8 cellular contexts compared by ENCODE assay signal in the genomic region with DNA sequence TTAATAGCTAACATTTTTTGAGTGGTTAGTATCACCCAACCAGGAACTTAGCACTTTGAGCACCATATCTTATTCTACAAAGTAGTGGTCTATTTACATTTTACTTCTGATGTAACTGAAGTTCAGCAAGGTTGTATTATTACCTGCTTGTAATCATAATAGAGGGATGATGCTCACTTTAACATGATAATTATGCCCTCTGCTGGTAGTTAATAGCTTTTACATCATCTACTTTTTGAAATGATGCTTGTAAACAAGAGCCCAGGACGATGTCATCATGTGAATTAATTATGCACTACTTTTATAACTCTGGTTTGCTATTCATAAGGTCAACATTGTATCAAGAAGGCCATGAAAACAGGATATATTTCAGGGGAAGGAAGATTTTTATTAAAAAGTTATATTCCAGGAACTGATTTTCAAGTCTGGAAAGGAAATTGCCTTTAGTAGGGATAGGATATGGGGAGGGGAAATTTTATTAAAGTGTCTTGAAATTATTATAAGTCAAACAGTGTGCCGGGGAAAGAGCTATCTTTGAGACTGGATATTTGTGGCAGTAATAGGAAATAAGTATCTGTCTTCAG.
DNase-seq lines count a peak whose midpoint lies in the region; ATAC-seq and TF ChIP-seq lines count a peak whose summit lies in the region.

No MANE protein-coding gene starts in this region.

- no peak overlapping the region for H3K27ac Mint-ChIP-seq in CD8-positive, alpha-beta T cell

- no peaks in the 10 kb centered on the region for H3K79me2 ChIP-seq in mammary epithelial cell (ENCODE audit: insufficient read depth, low read length)

- no peak overlapping the region for H2AFZ ChIP-seq in mammary epithelial cell (ENCODE audit: low read depth, low read length)

- POLR2A ChIA-PET in CD8-positive, alpha-beta T cell (lab: Charles Lee), result no interaction called here

- intact Hi-C loops in CD8-positive, alpha-beta T cell (cut with DNase I, micrococcal nuclease), result loop anchor here (2.0 to 5.0 kb wide), 5 partner anchors 31 to 1063 kb away; no protein-coding TSS in a partner anchor
- intact Hi-C loops in mammary epithelial cell (cut with micrococcal nuclease), result loop anchor here (1.0 to 2.0 kb wide), 5 partner anchors 32 to 655 kb away; no protein-coding TSS in a partner anchor

- H3K27me3 ChIP-seq in CD8-positive, alpha-beta T cell (ENCODE audit: insufficient read depth, low read length), result no peaks in the 10 kb centered on the region
- no peaks in the 10 kb centered on the region for H3K27me3 ChIP-seq in mammary epithelial cell (ENCODE audit: insufficient read depth, low read length)

- H3K9ac ChIP-seq in mammary epithelial cell (ENCODE audit: insufficient read depth, low read length), result no peak overlapping the region

- H3K36me3 Mint-ChIP-seq in CD8-positive, alpha-beta T cell, result no peaks in the 10 kb centered on the region

- no peak for ATAC-seq in CD8-positive, alpha-beta T cell
- peak; percentile 77 for ATAC-seq in GM19324 (IDR thresholded peaks at IDR 0.05; ENCODE audit: low FRiP score, unreplicated experiment)
- peak; percentile 77 for ATAC-seq in HG03378 (IDR thresholded peaks at IDR 0.05; ENCODE audit: unreplicated experiment)

- CTCF ChIA-PET in CD8-positive, alpha-beta T cell (lab: Charles Lee), result interaction anchor here (0.8 to 2.4 kb wide), 9 partner anchors 30 to 1967 kb away, joined by 3 to 10 read pairs (median 3); no protein-coding TSS in a partner anchor
- CTCF ChIA-PET in mammary epithelial cell (lab: Charles Lee; ENCODE audit: low non-redundant PET), result interaction anchor here (0.6 to 1.8 kb wide), 3 partner anchors 22 to 413 kb away, joined by 3 to 10 read pairs (median 5); no protein-coding TSS in a partner anchor

- H3K4me3 ChIP-seq in CD8-positive, alpha-beta T cell (ENCODE audit: low read depth, low read length), result no peak overlapping the region
- no peak overlapping the region for H3K4me3 ChIP-seq in mammary epithelial cell (replicated peaks in 1 of 3; ENCODE audit: insufficient read depth in 1 of 3, low read depth in 2 of 3, low read length in 3 of 3)

- in situ Hi-C loops in mammary epithelial cell (cut with MboI; ENCODE audit: low sequenced_read_pairs in 2 of 2), result loop anchor here (5.0 to 25.0 kb wide), 5 partner anchors 33 to 655 kb away; partner anchors contain the start of gene THSD7A (in 2 of the 2)

- H3K9me3 Mint-ChIP-seq in CD8-positive, alpha-beta T cell, result no peaks in the 10 kb centered on the region

- no peaks in the 10 kb centered on the region for H4K20me1 ChIP-seq in mammary epithelial cell (ENCODE audit: insufficient read depth, low read length)

- DNase-seq in CD8-positive, alpha-beta T cell, result no peak
- DNase-seq in NCI-H446 treated with DMSO at 0.1 percent for 48 hours (lab: John Stamatoyannopoulos, UW) (peak; percentile 67), mammary epithelial cell (peak; percentile 14), midbrain (lab: John Stamatoyannopoulos, UW) (peak; percentile 41), substantia nigra (lab: John Stamatoyannopoulos, UW) (no peak)
- DNase-seq in activated CD4-positive, CD25-positive, alpha-beta regulatory T cell (lab: John Stamatoyannopoulos, UW), result no peak

- WGBS in mammary epithelial cell (ENCODE audit: low coverage, missing lambda C conversion rate), result 7% methylated on average over 2 of the region's 2 CpGs

- BruUV-seq in mammary epithelial cell (replicated peaks; lab: Mats Ljungman, UMichigan), result no TSS peak

- no peak overlapping the region for H3K4me3 Mint-ChIP-seq in CD8-positive, alpha-beta T cell

- no peaks in the 10 kb centered on the region for H3K9me3 ChIP-seq in CD8-positive, alpha-beta T cell (ENCODE audit: low read length)
- no peaks in the 10 kb centered on the region for H3K9me3 ChIP-seq in mammary epithelial cell (replicated peaks; ENCODE audit: insufficient read depth, low read length)

- no peak overlapping the region for H3K4me2 ChIP-seq in mammary epithelial cell (ENCODE audit: insufficient read depth, low read depth, low read length)

- dilution Hi-C loops in mammary epithelial cell (cut with HindIII; ENCODE audit: low sequenced_read_pairs), result no loop called here

- H3K4me1 Mint-ChIP-seq in CD8-positive, alpha-beta T cell (ENCODE audit: low read depth), result no peaks in the 10 kb centered on the region

- H3K27ac ChIP-seq in CD8-positive, alpha-beta T cell (ENCODE audit: low read depth, low read length), result no peak overlapping the region
- H3K27ac ChIP-seq in mammary epithelial cell (ENCODE audit: insufficient read depth, low read depth, low read length), result no peak overlapping the region
- H3K27ac ChIP-seq in substantia nigra (ENCODE audit: low read depth, low read length, poor library complexity, severe bottlenecking), result no peak overlapping the region

- H3K4me1 ChIP-seq in CD8-positive, alpha-beta T cell (ENCODE audit: insufficient read depth, low read length), result no peaks in the 10 kb centered on the region
- H3K4me1 ChIP-seq in mammary epithelial cell (ENCODE audit: insufficient read depth, low read length), result no peaks in the 10 kb centered on the region

- TF ChIP-seq CTCF in CD8-positive, alpha-beta T cell (IDR thresholded peaks at IDR 0.05), result peak; percentile 59
- TF ChIP-seq CTCF in mammary epithelial cell (conservative IDR thresholded peaks at IDR 0.05 in 1 of 2, IDR thresholded peaks at IDR 0.05 in 1 of 2; ENCODE audit: extremely low read depth in 1 of 2, insufficient read depth in 1 of 2, low read depth in 1 of 2, low read length in 2 of 2), result peak; percentile 32 to 60

- peaks cover 2% of the 10 kb centered on the region for H3K27me3 Mint-ChIP-seq in CD8-positive, alpha-beta T cell (ENCODE audit: low read depth)

- H3K36me3 ChIP-seq in CD8-positive, alpha-beta T cell (ENCODE audit: insufficient read depth, low read length), result no peaks in the 10 kb centered on the region
- no peaks in the 10 kb centered on the region for H3K36me3 ChIP-seq in mammary epithelial cell (ENCODE audit: insufficient read depth, low read length)

Comparison
In these comparisons a context has a peak if more than half of its experiments do, and no peak if none do; other contexts are left out.
1. DNase-seq: peak in NCI-H446 treated with DMSO at 0.1 percent for 48 hours (single experiment), mammary epithelial cell (single experiment) and midbrain (single experiment); none in CD8-positive, alpha-beta T cell (0 of 7), activated CD4-positive, CD25-positive, alpha-beta regulatory T cell (0 of 4) and substantia nigra (0 of 49).